In the genomic region with DNA sequence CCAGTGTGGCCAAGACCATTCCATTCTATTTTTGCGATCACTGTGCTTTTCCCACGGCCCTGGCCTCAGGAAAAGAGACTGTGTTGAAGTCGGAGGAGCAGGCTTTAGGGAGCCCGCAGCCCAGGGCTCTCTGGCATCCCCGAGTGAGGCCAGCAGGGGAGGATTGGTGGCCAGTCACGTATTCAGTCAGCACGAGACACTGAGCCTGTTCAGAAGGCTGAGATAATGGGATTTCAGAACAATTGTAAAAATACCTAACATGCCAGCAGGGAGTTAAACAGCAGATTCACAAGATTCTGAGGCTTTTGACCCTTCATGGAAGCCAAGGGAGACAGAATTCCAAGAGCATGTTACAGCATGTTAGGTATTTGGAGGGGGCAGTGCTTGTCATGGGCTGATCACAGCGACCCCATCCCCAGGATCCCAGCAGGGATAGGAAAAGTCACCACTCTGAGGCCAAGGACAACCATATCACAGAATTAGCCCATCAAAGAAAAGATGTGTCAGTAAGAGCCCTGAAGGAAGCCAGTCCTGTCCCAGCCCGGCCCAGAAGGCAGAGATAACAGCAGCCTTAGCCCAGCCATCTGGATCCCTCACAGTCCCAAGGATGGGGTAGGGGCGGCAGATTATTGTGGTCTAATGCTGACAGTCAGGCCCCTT, we compare ENCODE assay signal across 8 cellular contexts. TPM values are rescaled to one million over a fixed set of nuclear protein-coding genes. Genes with fewer than 3 reads are reported as not detected.
A peak's percentile ranks its signal among the peaks of the same experiment; 100 is the strongest.
DNase-seq lines count a peak whose midpoint lies in the region; ATAC-seq, FAIRE-seq and TF ChIP-seq lines count a peak whose summit lies in the region.

No MANE protein-coding gene starts in this region.

- intact Hi-C loops in psoas muscle (cut with DNase I): no loop called here

- peaks cover 16% of the 10 kb centered on the region for H3K4me1 ChIP-seq in psoas muscle

- no peak for ATAC-seq in psoas muscle
- no peak for ATAC-seq in GM21529 (IDR thresholded peaks at IDR 0.05; ENCODE audit: unreplicated experiment)

- no peaks in the 10 kb centered on the region for H3K27me3 ChIP-seq in psoas muscle (ENCODE audit: insufficient read depth in 3 of 3, low read length in 2 of 3)

- no peaks in the 10 kb centered on the region for H3K36me3 ChIP-seq in psoas muscle (ENCODE audit: insufficient read depth in 1 of 2, low read depth in 1 of 2)

- H3K9me3 ChIP-seq in psoas muscle: no peaks in the 10 kb centered on the region

- TF ChIP-seq CTCF in psoas muscle (IDR thresholded peaks at IDR 0.05): no peak

- H3K27ac ChIP-seq in psoas muscle: peak overlapping the region; percentile 25

- no peak overlapping the region for H3K4me3 ChIP-seq in psoas muscle

- peak; percentile 90 for FAIRE-seq in RCC 7860 (lab: Jason Lieb, UNC)

- peak; percentile 100 for DNase-seq in EH (ENCODE audit: low read depth)
- peak; percentile 81 for DNase-seq in RCC 7860 (ENCODE audit: low spot score)
- peak; percentile 82 for DNase-seq in fibroblast of peridontal ligament (ENCODE audit: extremely low read depth)
- DNase-seq in psoas muscle: no peak
- DNase-seq in NCI-H526 treated with DMSO at 0.1 percent for 48 hours (lab: John Stamatoyannopoulos, UW): no peak
- DNase-seq in nucleus accumbens (lab: John Stamatoyannopoulos, UW): no peak
- DNase-seq in NCI-H2196 (lab: John Stamatoyannopoulos, UW; ENCODE audit: unreplicated experiment): no peak

- WGBS in psoas muscle, 3 donors: 78 to 82% (median 80%) methylated on average over 10 of the region's 10 CpGs

RNA-seq across cellular contexts. Expression of gene AMOTL2, which starts 40.6 kb away (rescaled TPM):
- 10 to 100 TPM; 16.5 to 36.6 (median 29.6) TPM for total RNA-seq in psoas muscle
- polyA plus RNA-seq in psoas muscle: 1 to 10 TPM; 4.0 to 6.1 (median 5.1) TPM

Comparison
In these comparisons a context has a peak if more than half of its experiments do, and no peak if none do; other contexts are left out.
1. DNase-seq: peak in EH (single experiment), RCC 7860 (single experiment) and fibroblast of peridontal ligament (single experiment); none in psoas muscle (0 of 2), NCI-H526 treated with DMSO at 0.1 percent for 48 hours (single experiment), nucleus accumbens (0 of 56) and NCI-H2196 (single experiment).